18 cellular contexts compared by ENCODE assay signal in genomic region chr3:48711727-48712126, GRCh38. TPM values are rescaled to one million over a fixed set of nuclear protein-coding genes. Genes with fewer than 3 reads are reported as not detected.
DNase-seq lines count a peak whose midpoint lies in the region; ATAC-seq and TF ChIP-seq lines count a peak whose summit lies in the region.
"Had no signal": no experiment of that assay in that cellular context is flagged by ENCODE, and none has a peak within 500 bp of the region (broad histone marks: within the 10 kb centered on the region; RNA-seq: fewer than 3 reads in every experiment).

No MANE protein-coding gene starts in this region.

- H3K4me1 Mint-ChIP-seq in CD14-positive monocyte, result peaks cover 22% of the 10 kb centered on the region
- peaks cover 49% of the 10 kb centered on the region for H3K4me1 Mint-ChIP-seq in HFFc6 (ENCODE audit: low read depth)
- peaks cover 64 to 65% of the 10 kb centered on the region in 2 donors for H3K4me1 Mint-ChIP-seq in natural killer cell
- H3K4me1 Mint-ChIP-seq in activated CD4-positive, alpha-beta memory T cell treated with anti-CD3 and anti-CD28 coated beads, Interleukin-2, amount 10 ng/mL, durations not matched to agents 7 days and 5 days, result peaks cover 49% of the 10 kb centered on the region

- H3K36me3 Mint-ChIP-seq in CD14-positive monocyte (peaks cover 36 to 70% of the 10 kb centered on the region in 2 donors), HFFc6 (ENCODE audit: low read depth) (peaks cover 45% of the 10 kb centered on the region), natural killer cell (no peaks in the 10 kb centered on the region)
- H3K36me3 Mint-ChIP-seq in activated CD4-positive, alpha-beta memory T cell treated with anti-CD3 and anti-CD28 coated beads, Interleukin-2, amount 10 ng/mL, durations not matched to agents 7 days and 5 days (ENCODE audit: low read depth), result peaks cover 62% of the 10 kb centered on the region

- H3K27ac Mint-ChIP-seq in CD14-positive monocyte (peak overlapping the region in 4 of 7 donors; percentile 13 to 73 (median 52)), HFFc6 (peak overlapping the region; percentile 20; the same call in 1 of the 2 replicates), natural killer cell (peak overlapping the region; percentile 46 to 64)
- no peak overlapping the region for H3K27ac Mint-ChIP-seq in activated CD4-positive, alpha-beta memory T cell treated with anti-CD3 and anti-CD28 coated beads, Interleukin-2, amount 10 ng/mL, durations not matched to agents 7 days and 5 days

- H3K27me3 Mint-ChIP-seq in CD14-positive monocyte (ENCODE audit: low read depth in 3 of 3) (peaks cover 0 to 2% (median 2%) of the 10 kb centered on the region in 3 donors), HFFc6 (ENCODE audit: insufficient read depth) (peaks cover 8% of the 10 kb centered on the region; the same call in 1 of the 2 replicates), natural killer cell (ENCODE audit: low read depth in 2 of 2) (no peaks in the 10 kb centered on the region)
- no peaks in the 10 kb centered on the region for H3K27me3 Mint-ChIP-seq in activated CD4-positive, alpha-beta memory T cell treated with anti-CD3 and anti-CD28 coated beads, Interleukin-2, amount 10 ng/mL, durations not matched to agents 7 days and 5 days

- intact Hi-C loops in CD14-positive monocyte (cut with micrococcal nuclease) (loop anchor here in 1 of 2 donors (10.0 kb wide), 1 partner anchor 213 kb away; no protein-coding TSS in a partner anchor), natural killer cell (cut with micrococcal nuclease) (no loop called here)

- H3K4me3 Mint-ChIP-seq in CD14-positive monocyte, result no peak overlapping the region
- H3K4me3 Mint-ChIP-seq in HFFc6, result no peak overlapping the region
- no peak overlapping the region for H3K4me3 Mint-ChIP-seq in natural killer cell
- H3K4me3 Mint-ChIP-seq in activated CD4-positive, alpha-beta memory T cell treated with anti-CD3 and anti-CD28 coated beads, Interleukin-2, amount 10 ng/mL, durations not matched to agents 7 days and 5 days, result no peak overlapping the region

- no peak overlapping the region for H3K4me3 ChIP-seq in astrocyte of the spinal cord (ENCODE audit: low read depth, low read length)
- H3K4me3 ChIP-seq: gastroesophageal sphincter, mucosa of descending colon, thoracic aorta had no signal

- POLR2A ChIA-PET in activated CD4-positive, alpha-beta memory T cell treated with anti-CD3 and anti-CD28 coated beads, Interleukin-2, amount 10 ng/mL, durations not matched to agents 7 days and 5 days (lab: Charles Lee), result interaction anchor here (1.2 kb wide), 1 partner anchor 19 kb away, joined by 3 read pairs; no protein-coding TSS in a partner anchor

- in situ Hi-C loops in astrocyte of the spinal cord (cut with HindIII; ENCODE audit: low sequenced_read_pairs) (no loop called here), GM13977 (cut with MboI; ENCODE audit: low pct_unique_long_range_greater_than_20kb, low sequenced_read_pairs, unreplicated experiment) (no loop called here)

- DNase-seq in CD14-positive monocyte (ENCODE audit: low spot score) (no peak), HFFc6 (no peak), astrocyte of the spinal cord (ENCODE audit: low read depth, low spot score) (peak; percentile 31), natural killer cell (no peak), GM13977 (ENCODE audit: low spot score) (no peak), T-helper 9 cell (no peak)
- no peak for DNase-seq in activated CD4-positive, alpha-beta memory T cell treated with anti-CD3 and anti-CD28 coated beads, Interleukin-2, amount 10 ng/mL, durations not matched to agents 7 days and 5 days
- DNase-seq: activated CD4-positive, alpha-beta T cell treated with anti-CD3 and anti-CD28 coated beads, Interleukin-2, amount 50 U/mL, for 48 hours; activated naive CD4-positive, alpha-beta T cell; cerebellar nuclear complex; islet precursor cell; Karpas-422; mucosa of descending colon; NCI-H2029; NCI-H748 treated with DMSO at 0.1 percent for 48 hours had no signal

- TF ChIP-seq CTCF in CD14-positive monocyte (IDR thresholded peaks at IDR 0.05), result no peak
- no peak for TF ChIP-seq CTCF in HFFc6 (IDR thresholded peaks at IDR 0.05)
- no peak for TF ChIP-seq CTCF in astrocyte of the spinal cord (IDR thresholded peaks at IDR 0.05; ENCODE audit: low read depth, low read length)
- TF ChIP-seq CTCF in natural killer cell (IDR thresholded peaks at IDR 0.05), result no peak
- TF ChIP-seq CTCF in GM13977 (IDR thresholded peaks at IDR 0.05; ENCODE audit: extremely low read depth, insufficient read depth, missing control alignments), result no peak

- CTCF ChIA-PET in activated CD4-positive, alpha-beta memory T cell treated with anti-CD3 and anti-CD28 coated beads, Interleukin-2, amount 10 ng/mL, durations not matched to agents 7 days and 5 days (lab: Charles Lee), result interaction anchor here (1.5 kb wide), 1 partner anchor 28 kb away, joined by 4 read pairs; no protein-coding TSS in a partner anchor

- H3K9me3 Mint-ChIP-seq in CD14-positive monocyte (no peaks in the 10 kb centered on the region), HFFc6 (no peaks in the 10 kb centered on the region), natural killer cell (no peaks in the 10 kb centered on the region)
- no peaks in the 10 kb centered on the region for H3K9me3 Mint-ChIP-seq in activated CD4-positive, alpha-beta memory T cell treated with anti-CD3 and anti-CD28 coated beads, Interleukin-2, amount 10 ng/mL, durations not matched to agents 7 days and 5 days

- ATAC-seq in natural killer cell (no peak), GM19397 (IDR thresholded peaks at IDR 0.05; ENCODE audit: unreplicated experiment) (no peak)
- ATAC-seq: gastroesophageal sphincter, mucosa of descending colon had no signal

RNA-seq across cellular contexts. Expression of gene IP6K2, which starts 5.3 kb away (rescaled TPM):
- polyA plus RNA-seq in CD14-positive monocyte, result 10 to 100 TPM; 16.5 to 18.7 TPM
- 10 to 100 TPM; 47.4 to 64.6 (median 53.0) TPM for total RNA-seq in HFFc6 (2021; fragmentation: NEBNext Ultra II Directional; extraction: Animal tissue kit (Norgen Biotek cat#: 25700))
- 100 to 1,000 TPM; 140 to 151 (median 148) TPM for total RNA-seq in natural killer cell
- 10 to 100 TPM; 52.7 to 57.8 TPM for total RNA-seq in activated CD4-positive, alpha-beta memory T cell treated with anti-CD3 and anti-CD28 coated beads, Interleukin-2, amount 10 ng/mL, durations not matched to agents 7 days and 5 days

RNA-seq across cellular contexts. Expression of gene NCKIPSD, which starts 26.0 kb away (rescaled TPM):
- 1 to 10 TPM; 4.2 to 4.3 TPM for polyA plus RNA-seq in CD14-positive monocyte
- 10 to 100 TPM; 20.5 to 27.3 (median 23.0) TPM for total RNA-seq in HFFc6 (2021; fragmentation: NEBNext Ultra II Directional; extraction: Animal tissue kit (Norgen Biotek cat#: 25700))
- 10 to 100 TPM; 12.2 to 14.1 (median 12.8) TPM for total RNA-seq in natural killer cell
- total RNA-seq in activated CD4-positive, alpha-beta memory T cell treated with anti-CD3 and anti-CD28 coated beads, Interleukin-2, amount 10 ng/mL, durations not matched to agents 7 days and 5 days, result 10 to 100 TPM; 33.4 to 37.2 TPM

RNA-seq across cellular contexts. Expression of gene CELSR3, which starts 49.0 kb away (rescaled TPM):
- not detected for polyA plus RNA-seq in CD14-positive monocyte
- 1 to 10 TPM; 1.9 to 5.0 (median 3.4) TPM for total RNA-seq in HFFc6 (2021; fragmentation: NEBNext Ultra II Directional; extraction: Animal tissue kit (Norgen Biotek cat#: 25700))
- total RNA-seq in natural killer cell, result 1 to 10 TPM; 2.0 to 3.4 (median 2.6) TPM
- total RNA-seq in activated CD4-positive, alpha-beta memory T cell treated with anti-CD3 and anti-CD28 coated beads, Interleukin-2, amount 10 ng/mL, durations not matched to agents 7 days and 5 days, result 1 to 10 TPM; 7.2 to 8.0 TPM
